7 cellular contexts compared by ENCODE assay signal in the genomic region with DNA sequence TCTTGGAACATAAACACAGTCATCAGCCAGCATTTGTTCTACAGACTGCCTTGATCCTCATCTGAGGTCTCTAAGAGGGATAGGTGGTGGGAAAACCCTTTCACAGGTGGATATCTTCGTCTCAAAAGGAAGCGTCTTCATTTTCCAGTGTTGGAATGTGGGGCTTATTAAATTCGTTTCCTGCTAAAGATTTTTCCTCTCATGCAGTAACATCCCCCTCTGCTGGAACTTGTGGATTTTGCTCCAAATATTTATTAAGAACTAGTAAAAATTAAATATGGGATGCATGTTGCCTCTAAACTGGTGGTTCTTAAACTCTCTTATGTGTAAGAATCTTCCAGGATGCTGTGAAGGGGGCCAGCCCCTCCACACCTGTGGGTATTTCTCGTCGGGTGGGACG. TPM values are rescaled to one million over a fixed set of nuclear protein-coding genes. Genes with fewer than 3 reads are reported as not detected.
A peak's percentile ranks its signal among the peaks of the same experiment; 100 is the strongest.
DNase-seq lines count a peak whose midpoint lies in the region; ATAC-seq, FAIRE-seq and TF ChIP-seq lines count a peak whose summit lies in the region.

No MANE protein-coding gene starts in this region.

- intact Hi-C loops in prostate gland (cut with DNase I): loop anchor here (2.0 to 5.0 kb wide), 2 partner anchors 52 to 1617 kb away; no protein-coding TSS in a partner anchor
- intact Hi-C loops in naive thymus-derived CD4-positive, alpha-beta T cell (cut with micrococcal nuclease): loop anchor here (1.0 to 5.0 kb wide), 2 partner anchors 52 to 53 kb away; no protein-coding TSS in a partner anchor

- DNase-seq in GM03348 (ENCODE audit: low spot score) (peak; percentile 81), NCI-H226 (peak; percentile 12), prostate gland (ENCODE audit: low spot score) (peak; percentile 16), GM10248 (ENCODE audit: extremely low spot score) (no peak), occipital lobe (lab: John Stamatoyannopoulos, UW) (no peak)
- DNase-seq in naive thymus-derived CD4-positive, alpha-beta T cell: no peak

- POLR2A ChIA-PET in GM10248 (lab: Yijun Ruan, JAX): no interaction called here
- POLR2A ChIA-PET in naive thymus-derived CD4-positive, alpha-beta T cell (lab: Charles Lee): no interaction called here

- H3K9me3 Mint-ChIP-seq in naive thymus-derived CD4-positive, alpha-beta T cell: peaks cover 0 to 3% (median 0%) of the 10 kb centered on the region in 11 donors

- no peak overlapping the region for H3K4me3 ChIP-seq in prostate gland
- no peak overlapping the region for H3K4me3 ChIP-seq in naive thymus-derived CD4-positive, alpha-beta T cell (ENCODE audit: low read length)

- H3K4me1 ChIP-seq in prostate gland (replicated peaks): no peaks in the 10 kb centered on the region
- H3K4me1 ChIP-seq in naive thymus-derived CD4-positive, alpha-beta T cell (ENCODE audit: control insufficient read depth in 2 of 2, insufficient read depth in 2 of 2, low read length in 2 of 2): no peaks in the 10 kb centered on the region

- no peaks in the 10 kb centered on the region for H3K9me3 ChIP-seq in prostate gland
- no peaks in the 10 kb centered on the region for H3K9me3 ChIP-seq in naive thymus-derived CD4-positive, alpha-beta T cell (ENCODE audit: control insufficient read depth in 2 of 3, low read length in 3 of 3)

- no peak overlapping the region for H3K27ac Mint-ChIP-seq in naive thymus-derived CD4-positive, alpha-beta T cell

- TF ChIP-seq CTCF in prostate gland (IDR thresholded peaks at IDR 0.05): peak in 3 of 4 experiments; percentile 48 to 61 (median 50)
- no peak for TF ChIP-seq CTCF in GM10248 (IDR thresholded peaks at IDR 0.05; ENCODE audit: control extremely low read depth, extremely low read depth, low read depth, missing control alignments)

- no peaks in the 10 kb centered on the region for H3K36me3 ChIP-seq in prostate gland
- H3K36me3 ChIP-seq in naive thymus-derived CD4-positive, alpha-beta T cell (ENCODE audit: control insufficient read depth in 2 of 3, insufficient read depth in 3 of 3, low read length in 3 of 3): no peaks in the 10 kb centered on the region

- 27% methylated on average over 6 of the region's 6 CpGs for WGBS in prostate gland

- ATAC-seq in naive thymus-derived CD4-positive, alpha-beta T cell: no peak

- H3K4me3 Mint-ChIP-seq in naive thymus-derived CD4-positive, alpha-beta T cell: no peak overlapping the region

- peaks cover 0 to 6% (median 3%) of the 10 kb centered on the region in 5 donors for H3K36me3 Mint-ChIP-seq in naive thymus-derived CD4-positive, alpha-beta T cell

- no peaks in the 10 kb centered on the region for H3K4me1 Mint-ChIP-seq in naive thymus-derived CD4-positive, alpha-beta T cell

- CTCF ChIA-PET in GM10248 (lab: Yijun Ruan, JAX): no interaction called here
- CTCF ChIA-PET in naive thymus-derived CD4-positive, alpha-beta T cell (lab: Charles Lee): no interaction called here

- H3K27me3 ChIP-seq in prostate gland (replicated peaks; ENCODE audit: insufficient read depth): no peaks in the 10 kb centered on the region
- no peaks in the 10 kb centered on the region for H3K27me3 ChIP-seq in naive thymus-derived CD4-positive, alpha-beta T cell (ENCODE audit: control insufficient read depth in 2 of 2, insufficient read depth in 2 of 2, low read length in 2 of 2)

- no peak overlapping the region for H3K27ac ChIP-seq in prostate gland
- no peak overlapping the region for H3K27ac ChIP-seq in naive thymus-derived CD4-positive, alpha-beta T cell (ENCODE audit: low read depth, low read length)

- FAIRE-seq in endometrium (lab: Jason Lieb, UNC): peak; percentile 35

- TF ChIP-seq POLR2A in prostate gland (IDR thresholded peaks at IDR 0.05): no peak

- H3K27me3 Mint-ChIP-seq in naive thymus-derived CD4-positive, alpha-beta T cell: peaks cover 15 to 43% (median 26%) of the 10 kb centered on the region in 5 donors

RNA-seq across cellular contexts. Expression of gene MLYCD, which starts 20.1 kb away (rescaled TPM):
- total RNA-seq in prostate gland (10 to 100 TPM in 1 of 2 donors, 1 to 10 TPM in 1; 6.5 to 16.7 TPM), occipital lobe (3.6 TPM)
- 10 to 100 TPM in 2 of 5 experiments, 1 to 10 TPM in 3; 6.6 to 11.4 (median 8.1) TPM for total RNA-seq in naive thymus-derived CD4-positive, alpha-beta T cell
- polyA plus RNA-seq in naive thymus-derived CD4-positive, alpha-beta T cell: 1 to 10 TPM; 1.8 to 2.6 TPM

Comparison
In these comparisons a context has a peak if more than half of its experiments do, and no peak if none do; other contexts are left out.
1. DNase-seq: peak in GM03348 (single experiment), NCI-H226 (single experiment) and prostate gland (single experiment); none in GM10248 (single experiment), naive thymus-derived CD4-positive, alpha-beta T cell (0 of 9) and occipital lobe (single experiment).